ENCODE assay signal across 18 cellular contexts in genomic region chr10:36441557-36441956, GRCh38.
DNase-seq lines count a peak whose midpoint lies in the region; ATAC-seq and TF ChIP-seq lines count a peak whose summit lies in the region.
"Had no signal": no experiment of that assay in that cellular context is flagged by ENCODE, and none has a peak within 500 bp of the region (broad histone marks: within the 10 kb centered on the region; RNA-seq: fewer than 3 reads in every experiment).

No MANE protein-coding gene starts in this region.

- DNase-seq in Caki2 (ENCODE audit: low read depth) (peak; percentile 41), glomerular visceral epithelial cell (ENCODE audit: extremely low spot score) (peak; percentile 29), mesendoderm (peak; percentile 92), HUDEP-2 (lab: John Stamatoyannopoulos, UW; ENCODE audit: unreplicated experiment in 76 of 76) (no peak), KG1 (lab: John Stamatoyannopoulos, UW) (no peak), NCI-H510A treated with DMSO at 0.1 percent for 48 hours (lab: John Stamatoyannopoulos, UW) (no peak)
- DNase-seq in central memory CD4-positive, alpha-beta T cell: no peak
- DNase-seq: activated B cell treated with CpG ODN at 0.5 μM for 24 hours; activated naive CD4-positive, alpha-beta T cell treated with anti-CD3 and anti-CD28 coated beads, Interleukin-2, amount 50 U/mL, for 16 hours; activated T-cell treated with anti-CD3 and anti-CD28 coated beads, Interleukin-2, amount 50 U/mL, for 48 hours; H7; kidney; NCI-H1048; NCI-H2081; stimulated activated CD4-positive, alpha-beta T cell treated with anti-CD3 and anti-CD28 coated beads, Interleukin-2, amount 100 ng/mL, for 48 hours; stomach had no signal

- H3K79me1 ChIP-seq in mesendoderm (ENCODE audit: low read length): no peaks in the 10 kb centered on the region

- H3K23ac ChIP-seq in mesendoderm (ENCODE audit: low read length): peak overlapping the region; percentile 68

- H3K9ac ChIP-seq in mesendoderm (ENCODE audit: low read length): no peak overlapping the region
- H3K9ac ChIP-seq: KMS-11 had no signal

- no peak overlapping the region for H3K27ac ChIP-seq in mesendoderm (ENCODE audit: low read depth, low read length)
- H3K27ac ChIP-seq: KMS-11, stomach had no signal

- H3K79me2 ChIP-seq in mesendoderm (ENCODE audit: control insufficient read depth, insufficient read depth, low read length): no peaks in the 10 kb centered on the region

- H3K27me3 ChIP-seq in mesendoderm (ENCODE audit: insufficient read depth, low read length, poor library complexity): no peaks in the 10 kb centered on the region
- H3K27me3 ChIP-seq: stomach had no signal

- no peak overlapping the region for H2BK15ac ChIP-seq in mesendoderm (replicated peaks; ENCODE audit: low read depth)

- H3K36me3 ChIP-seq in mesendoderm (ENCODE audit: control insufficient read depth, insufficient read depth, low read length): no peaks in the 10 kb centered on the region
- H3K36me3 ChIP-seq: stomach had no signal

- WGBS in mesendoderm (ENCODE audit: extremely low coverage, insufficient coverage, low lambda C conversion rate): no CpG with 5 or more reads among the region's 7 CpGs

- no peak overlapping the region for H4K5ac ChIP-seq in mesendoderm (ENCODE audit: low read length)

- peak; percentile 75 for ATAC-seq in SK-N-SH treated with all-trans-retinoic acid at 6 μM for 48 hours

- H2BK5ac ChIP-seq in mesendoderm (ENCODE audit: low read length): peak overlapping the region; percentile 65

- no peak overlapping the region for H3K56ac ChIP-seq in mesendoderm (ENCODE audit: low read length)

- no peak overlapping the region for H2BK120ac ChIP-seq in mesendoderm (ENCODE audit: low read depth, low read length)

- H4K8ac ChIP-seq in mesendoderm (ENCODE audit: low read depth, low read length): no peak overlapping the region

- in situ Hi-C loops in Caki2 (cut with HindIII; ENCODE audit: low pct_unique_long_range_greater_than_20kb, low sequenced_read_pairs): no loop called here

- H3K4me1 ChIP-seq in mesendoderm (ENCODE audit: control insufficient read depth, low read depth, low read length): peaks cover 7% of the 10 kb centered on the region

- H3K4ac ChIP-seq in mesendoderm (ENCODE audit: low read depth, low read length): no peak overlapping the region

- H3K18ac ChIP-seq in mesendoderm (ENCODE audit: low read length): no peak overlapping the region

- no peak overlapping the region for H3K4me3 ChIP-seq in mesendoderm (ENCODE audit: low read length)
- H3K4me3 ChIP-seq: stomach had no signal

- H2AK5ac ChIP-seq in mesendoderm (ENCODE audit: low read length): no peak overlapping the region

- H3K4me2 ChIP-seq in mesendoderm (ENCODE audit: low read length): no peak overlapping the region
- H3K4me2 ChIP-seq: KMS-11 had no signal

TF ChIP-seq in SK-N-SH treated with all-trans-retinoic acid at 6 μM for 48 hours, 23 proteins besides CTCF, POLR2A, EP300 and RAD21:
- TF ChIP-seq ISL1 (CRISPR knock-in tag; IDR thresholded peaks at IDR 0.05): 0 out of 2 replicates have a peak, but pooled peaks have one; percentile 60
- no peak for TF ChIP-seq POU6F1 (CRISPR knock-in tag; IDR thresholded peaks at IDR 0.05; ENCODE audit: borderline replicate concordance, low read depth)

Comparison
In these comparisons a context has a peak if more than half of its experiments do, and no peak if none do; other contexts are left out.
1. DNase-seq: peak in Caki2 (single experiment), glomerular visceral epithelial cell (single experiment) and mesendoderm (single experiment); none in central memory CD4-positive, alpha-beta T cell (single experiment), HUDEP-2 (0 of 76), KG1 (single experiment) and NCI-H510A treated with DMSO at 0.1 percent for 48 hours (single experiment).